12 cellular contexts compared by ENCODE assay signal in genomic region chr5:149887622-149888183, GRCh38. TPM values are rescaled to one million over a fixed set of nuclear protein-coding genes. Genes with fewer than 3 reads are reported as not detected.
DNase-seq lines count a peak whose midpoint lies in the region; ATAC-seq and TF ChIP-seq lines count a peak whose summit lies in the region.
"Had no signal": no experiment of that assay in that cellular context is flagged by ENCODE, and none has a peak within 500 bp of the region (broad histone marks: within the 10 kb centered on the region; RNA-seq: fewer than 3 reads in every experiment).

No MANE protein-coding gene starts in this region.

- no peaks in the 10 kb centered on the region for H3K27me3 ChIP-seq in Panc1 (ENCODE audit: control insufficient read depth, insufficient read depth, low read length)
- no peaks in the 10 kb centered on the region for H3K27me3 ChIP-seq in parathyroid adenoma (ENCODE audit: control insufficient read depth, insufficient read depth, low read length)

- no peak overlapping the region for H3K4me2 ChIP-seq in parathyroid adenoma (ENCODE audit: low read length)

- H3K4me3 ChIP-seq in Panc1 (ENCODE audit: low read depth in 2 of 2, low read length in 2 of 2) (no peak overlapping the region), parathyroid adenoma (ENCODE audit: low read depth, low read length) (no peak overlapping the region)
- H3K4me3 ChIP-seq: skin epidermis had no signal

- no TSS peak for BruUV-seq in Panc1 (replicated peaks; lab: Mats Ljungman, UMichigan)

- DNase-seq in H4 (ENCODE audit: low spot score) = peak; percentile 52
- DNase-seq in Panc1 (ENCODE audit: low read depth, low spot score) = no peak
- DNase-seq in fibroblast of gingiva (ENCODE audit: low read depth) = peak; percentile 35
- no peak for DNase-seq in D341Med (ENCODE audit: low spot score)
- no peak for DNase-seq in activated gamma-delta T cell treated with Interleukin-2 at 50 U/mL for 16 hours
- DNase-seq: DND-41, immature natural killer cell had no signal

- CTCF ChIA-PET in Panc1 (lab: Charles Lee) = no interaction called here

- in situ Hi-C loops in Panc1 (cut with HindIII; ENCODE audit: low pct_unique_long_range_greater_than_20kb, low sequenced_read_pairs) = no loop called here

- H3K9me3 ChIP-seq in Panc1 (ENCODE audit: control insufficient read depth, insufficient read depth, low read depth, low read length) (no peaks in the 10 kb centered on the region), parathyroid adenoma (ENCODE audit: control insufficient read depth, low read length) (no peaks in the 10 kb centered on the region)

- no peak for TF ChIP-seq CTCF in Panc1 (IDR thresholded peaks at IDR 0.05)
- TF ChIP-seq CTCF in parathyroid adenoma (IDR thresholded peaks at IDR 0.05) = no peak

- intact Hi-C loops in Panc1 (cut with micrococcal nuclease; ENCODE audit: unreplicated experiment) = no loop called here

- POLR2A ChIA-PET in Panc1 (lab: Charles Lee) = no interaction called here

- H3K9ac ChIP-seq in parathyroid adenoma = no peak overlapping the region

- no peaks in the 10 kb centered on the region for H3K79me2 ChIP-seq in parathyroid adenoma

- H3K4me1 ChIP-seq in Panc1 (ENCODE audit: control insufficient read depth, insufficient read depth, low read length) = peaks cover 9% of the 10 kb centered on the region
- peaks cover 10% of the 10 kb centered on the region for H3K4me1 ChIP-seq in parathyroid adenoma

- ATAC-seq in Panc1 (peak; percentile 74), HG02852 (IDR thresholded peaks at IDR 0.05; ENCODE audit: unreplicated experiment) (no peak), HG03432 (IDR thresholded peaks at IDR 0.05; ENCODE audit: unreplicated experiment) (no peak)

- H3K36me3 ChIP-seq in Panc1 (ENCODE audit: control insufficient read depth, insufficient read depth, low read length) = no peaks in the 10 kb centered on the region
- H3K36me3 ChIP-seq in parathyroid adenoma (ENCODE audit: control insufficient read depth, insufficient read depth, low read length) = no peaks in the 10 kb centered on the region

- peak overlapping the region; percentile 8; the same call in 1 of the 2 replicates for H3K27ac ChIP-seq in Panc1 (ENCODE audit: low read length)
- H3K27ac ChIP-seq in parathyroid adenoma = peak overlapping the region; percentile 71

- H2AFZ ChIP-seq in parathyroid adenoma = peak overlapping the region; percentile 66

RNA-seq across cellular contexts. Expression of gene PDE6A, which starts 56.9 kb away (rescaled TPM):
- 0.02 TPM in 1 of 2 replicates, not detected in the other for total RNA-seq in H4 (2014; rRNA removed; shearing (Covaris generic))
- 0.33 TPM for total RNA-seq in Panc1 (2021; ENCODE audit: unreplicated experiment)
- polyA plus RNA-seq in Panc1 (2012; ENCODE audit: insufficient read length) = 0.15 TPM
- total RNA-seq: activated CD8-positive, alpha-beta memory T cell treated with anti-CD3 and anti-CD28 coated beads for 36 hours had no signal
- polyA plus RNA-seq: immature natural killer cell had no signal

Comparison
In these comparisons a context has a peak if more than half of its experiments do, and no peak if none do; other contexts are left out.
1. DNase-seq: peak in H4 (single experiment) and fibroblast of gingiva (single experiment); none in Panc1 (single experiment), D341Med (single experiment) and activated gamma-delta T cell treated with Interleukin-2 at 50 U/mL for 16 hours (single experiment).